ENCODE assay signal across 8 cellular contexts in the genomic region with DNA sequence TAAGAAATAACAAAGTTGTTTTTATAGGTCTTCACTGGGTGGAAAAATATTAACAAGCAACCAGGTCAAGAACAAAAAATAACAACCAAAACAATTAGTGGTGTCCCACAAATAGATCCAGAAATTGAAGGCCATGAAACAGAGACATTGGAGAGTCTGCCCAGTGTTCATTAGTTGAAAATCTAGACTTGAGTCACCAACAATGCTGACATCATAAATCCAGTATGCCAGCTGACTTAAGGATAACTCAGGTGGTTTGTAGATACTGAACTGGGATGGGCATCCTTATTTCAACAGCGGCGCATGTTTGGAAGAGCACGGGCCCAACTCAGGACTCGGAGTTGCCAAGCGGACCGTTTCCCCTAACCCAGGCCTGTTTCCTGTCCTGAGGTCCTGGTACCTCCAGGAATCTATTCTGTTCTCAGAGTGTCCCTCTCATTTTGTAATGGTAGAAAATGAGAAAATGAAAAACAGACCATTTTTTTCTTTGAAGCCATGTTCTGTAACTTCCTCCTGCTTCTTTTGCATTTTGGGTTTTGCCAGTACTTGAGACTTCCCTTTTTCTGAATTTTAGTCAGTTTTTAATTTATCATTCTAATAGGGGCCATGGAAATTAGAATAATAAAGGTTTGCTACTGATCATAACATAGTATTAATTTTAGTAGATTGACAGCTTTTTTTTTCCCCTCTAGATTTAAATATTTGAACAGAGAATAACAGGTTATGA.
A peak's percentile ranks its signal among the peaks of the same experiment; 100 is the strongest.
DNase-seq lines count a peak whose midpoint lies in the region; ATAC-seq, FAIRE-seq and TF ChIP-seq lines count a peak whose summit lies in the region.

No MANE protein-coding gene starts in this region.

- peaks cover 98% of the 10 kb centered on the region for H3K4me1 Mint-ChIP-seq in activated T-helper 1 cell treated with anti-CD3 and anti-CD28 coated beads, Interleukin-12 subunit alpha, Interleukin-12 subunit beta, Interleukin-2, Interleukin-4 antibody, amounts not matched to agents 30 ng/mL and 10 ng/mL and 1 ng/mL, durations not matched to agents 14 hours and 24 hours and 36 hours (ENCODE audit: low read depth)

- FAIRE-seq in pancreas (lab: Jason Lieb, UNC) (no peak), kidney (lab: Jason Lieb, UNC) (no peak)

- H3K9me3 ChIP-seq in pancreas, result no peaks in the 10 kb centered on the region
- H3K9me3 ChIP-seq in kidney (ENCODE audit: control insufficient read depth in 1 of 2, low read length in 2 of 2), result no peaks in the 10 kb centered on the region

- H3K36me3 ChIP-seq in pancreas (no peaks in the 10 kb centered on the region), kidney (ENCODE audit: control insufficient read depth in 1 of 2, insufficient read depth in 2 of 2, low read length in 2 of 2) (no peaks in the 10 kb centered on the region)

- intact Hi-C loops in activated T-helper 1 cell treated with anti-CD3 and anti-CD28 coated beads, Interleukin-12 subunit alpha, Interleukin-12 subunit beta, Interleukin-2, Interleukin-4 antibody, amounts not matched to agents 30 ng/mL and 10 ng/mL and 1 ng/mL, durations not matched to agents 14 hours and 24 hours and 36 hours (cut with micrococcal nuclease), result loop anchor here (1.0 to 2.0 kb wide), 5 partner anchors 12 to 245 kb away; no protein-coding TSS in a partner anchor
- intact Hi-C loops in pancreas (cut with DNase I), result no loop called here
- intact Hi-C loops in kidney (cut with DNase I), result no loop called here
- intact Hi-C loops in Right ventricle myocardium superior (cut with DNase I), result no loop called here

- no peaks in the 10 kb centered on the region for H3K27me3 ChIP-seq in pancreas

- H3K36me3 Mint-ChIP-seq in activated T-helper 1 cell treated with anti-CD3 and anti-CD28 coated beads, Interleukin-12 subunit alpha, Interleukin-12 subunit beta, Interleukin-2, Interleukin-4 antibody, amounts not matched to agents 30 ng/mL and 10 ng/mL and 1 ng/mL, durations not matched to agents 14 hours and 24 hours and 36 hours (ENCODE audit: low read depth), result peaks cover 13% of the 10 kb centered on the region

- TF ChIP-seq CTCF in pancreas (IDR thresholded peaks at IDR 0.05), result no peak
- TF ChIP-seq CTCF in kidney (IDR thresholded peaks at IDR 0.05; ENCODE audit: borderline replicate concordance, extremely low read depth, insufficient read depth), result no peak

- DNase-seq in AG20443 (ENCODE audit: low spot score), result peak; percentile 16
- no peak for DNase-seq in activated T-helper 1 cell treated with anti-CD3 and anti-CD28 coated beads, Interleukin-12 subunit alpha, Interleukin-12 subunit beta, Interleukin-2, Interleukin-4 antibody, amounts not matched to agents 30 ng/mL and 10 ng/mL and 1 ng/mL, durations not matched to agents 14 hours and 24 hours and 36 hours (ENCODE audit: low spot score)
- no peak for DNase-seq in pancreas
- DNase-seq in NCI-H1694 (lab: John Stamatoyannopoulos, UW), result no peak
- no peak for DNase-seq in kidney
- no peak for DNase-seq in Right ventricle myocardium superior

- ATAC-seq in GM19397 (IDR thresholded peaks at IDR 0.05; ENCODE audit: unreplicated experiment) (peak; percentile 8), HG03439 (IDR thresholded peaks at IDR 0.05; ENCODE audit: unreplicated experiment) (peak; percentile 9), pancreas (no peak), Right ventricle myocardium superior (ENCODE audit: poor library complexity) (no peak)

- H3K27ac ChIP-seq in pancreas, result peak overlapping the region in 3 of 4 donors; percentile 37 to 92 (median 46)
- peak overlapping the region in 1 of 2 donors; percentile 5 for H3K27ac ChIP-seq in kidney (ENCODE audit: low read depth in 2 of 2, low read length in 2 of 2)

- WGBS in pancreas, 2 donors, result 91 to 92% methylated on average over 6 of the region's 6 CpGs

- peaks cover 26 to 44% (median 34%) of the 10 kb centered on the region in 3 donors for H3K4me1 ChIP-seq in pancreas
- peaks cover 0 to 3% of the 10 kb centered on the region in 2 donors for H3K4me1 ChIP-seq in kidney (ENCODE audit: control insufficient read depth in 1 of 2, insufficient read depth in 1 of 2, low read depth in 1 of 2, low read length in 2 of 2)

- H3K27me3 Mint-ChIP-seq in activated T-helper 1 cell treated with anti-CD3 and anti-CD28 coated beads, Interleukin-12 subunit alpha, Interleukin-12 subunit beta, Interleukin-2, Interleukin-4 antibody, amounts not matched to agents 30 ng/mL and 10 ng/mL and 1 ng/mL, durations not matched to agents 14 hours and 24 hours and 36 hours (ENCODE audit: insufficient read depth), result no peaks in the 10 kb centered on the region

- no peak overlapping the region for H3K9ac ChIP-seq in kidney (ENCODE audit: low read length in 2 of 2)

- H3K9me3 Mint-ChIP-seq in activated T-helper 1 cell treated with anti-CD3 and anti-CD28 coated beads, Interleukin-12 subunit alpha, Interleukin-12 subunit beta, Interleukin-2, Interleukin-4 antibody, amounts not matched to agents 30 ng/mL and 10 ng/mL and 1 ng/mL, durations not matched to agents 14 hours and 24 hours and 36 hours, result no peaks in the 10 kb centered on the region

- H3K4me3 Mint-ChIP-seq in activated T-helper 1 cell treated with anti-CD3 and anti-CD28 coated beads, Interleukin-12 subunit alpha, Interleukin-12 subunit beta, Interleukin-2, Interleukin-4 antibody, amounts not matched to agents 30 ng/mL and 10 ng/mL and 1 ng/mL, durations not matched to agents 14 hours and 24 hours and 36 hours, result peak overlapping the region; percentile 99

- H3K27ac Mint-ChIP-seq in activated T-helper 1 cell treated with anti-CD3 and anti-CD28 coated beads, Interleukin-12 subunit alpha, Interleukin-12 subunit beta, Interleukin-2, Interleukin-4 antibody, amounts not matched to agents 30 ng/mL and 10 ng/mL and 1 ng/mL, durations not matched to agents 14 hours and 24 hours and 36 hours, result peak overlapping the region; percentile 95

- H3K4me3 ChIP-seq in pancreas (no peak overlapping the region), kidney (ENCODE audit: low read length in 2 of 2) (no peak overlapping the region)

Comparison
In these comparisons a context has a peak if more than half of its experiments do, and no peak if none do; other contexts are left out.
1. ATAC-seq: peak in GM19397 (single experiment) and HG03439 (single experiment); none in pancreas (0 of 4) and Right ventricle myocardium superior (single experiment).